In genomic region chr19:55251296-55252081, GRCh38 we compare ENCODE assay signal across 8 cellular contexts. TPM values are rescaled to one million over a fixed set of nuclear protein-coding genes. Genes with fewer than 3 reads are reported as not detected.
DNase-seq lines count a peak whose midpoint lies in the region; ATAC-seq and TF ChIP-seq lines count a peak whose summit lies in the region.

No MANE protein-coding gene starts in this region.

- no peaks in the 10 kb centered on the region for H3K9me3 ChIP-seq in right atrium auricular region
- H3K9me3 ChIP-seq in BE2C, result no peaks in the 10 kb centered on the region

- H3K27me3 ChIP-seq in right atrium auricular region (no peaks in the 10 kb centered on the region), kidney epithelial cell (ENCODE audit: control insufficient read depth, insufficient read depth, low read length) (no peaks in the 10 kb centered on the region), BE2C (no peaks in the 10 kb centered on the region)

- intact Hi-C loops in Right ventricle myocardium superior (cut with DNase I), result no loop called here

- H3K4me3 ChIP-seq in right atrium auricular region (no peak overlapping the region), kidney epithelial cell (ENCODE audit: low read depth, low read length) (no peak overlapping the region), BE2C (ENCODE audit: low read depth, low read length) (no peak overlapping the region)

- ATAC-seq in Right ventricle myocardium superior (ENCODE audit: poor library complexity) (no peak), GM18861 (IDR thresholded peaks at IDR 0.05; ENCODE audit: unreplicated experiment) (no peak)

- H3K36me3 ChIP-seq in right atrium auricular region, result peaks cover 3% of the 10 kb centered on the region
- H3K36me3 ChIP-seq in kidney epithelial cell (ENCODE audit: control insufficient read depth, insufficient read depth, low read length), result no peaks in the 10 kb centered on the region
- H3K36me3 ChIP-seq in BE2C, result peaks cover 11% of the 10 kb centered on the region

- DNase-seq in right atrium auricular region (ENCODE audit: low spot score), result no peak
- DNase-seq in Right ventricle myocardium superior, result no peak
- peak; percentile 56 for DNase-seq in activated T-cell treated with anti-CD3 and anti-CD28 coated beads, Interleukin-2, amount 50 U/mL, for 1 hour
- peak; percentile 53 for DNase-seq in kidney epithelial cell (ENCODE audit: low read depth)
- DNase-seq in BE2C, result no peak
- DNase-seq in cerebellar cortex (ENCODE audit: low spot score), result no peak
- DNase-seq in NCI-H1436 (lab: John Stamatoyannopoulos, UW), result no peak

- H3K4me1 ChIP-seq in right atrium auricular region, result peaks cover 0 to 81% of the 10 kb centered on the region in 2 donors
- H3K4me1 ChIP-seq in BE2C, result peaks cover 10% of the 10 kb centered on the region; the same call in 1 of the 2 replicates

- TF ChIP-seq CTCF in right atrium auricular region (IDR thresholded peaks at IDR 0.05), result no peak
- TF ChIP-seq CTCF in kidney epithelial cell (IDR thresholded peaks at IDR 0.05; ENCODE audit: insufficient read depth, low read length, poor library complexity, severe bottlenecking), result no peak
- TF ChIP-seq CTCF in BE2C (IDR thresholded peaks at IDR 0.05; ENCODE audit: low read depth, low read length), result no peak

- peak overlapping the region; percentile 31 to 56 for H3K27ac ChIP-seq in right atrium auricular region

RNA-seq across cellular contexts. Expression of gene PPP6R1, which starts 7.3 kb away (rescaled TPM):
- 10 to 100 TPM; 28.7 to 35.5 TPM for total RNA-seq in right atrium auricular region
- total RNA-seq in Right ventricle myocardium superior, result 37.1 TPM
- 41.5 and 51.3 TPM in 2 replicates for total RNA-seq in kidney epithelial cell
- 140 TPM for polyA plus RNA-seq in BE2C (2012; ENCODE audit: insufficient read depth, insufficient read length, low read depth)

RNA-seq across cellular contexts. Expression of gene TMEM86B, which starts 22.9 kb away (rescaled TPM):
- total RNA-seq in right atrium auricular region (1 to 10 TPM in 1 of 2 donors, not detected in 1; 1.3 TPM), Right ventricle myocardium superior (2.3 TPM), kidney epithelial cell (2.3 and 7.5 TPM in 2 replicates)
- polyA plus RNA-seq in BE2C (2012; ENCODE audit: insufficient read depth, insufficient read length, low read depth), result 7.6 TPM

RNA-seq across cellular contexts. Expression of gene HSPBP1, which starts 28.4 kb away (rescaled TPM):
- total RNA-seq in right atrium auricular region (10 to 100 TPM; 29.6 to 35.8 TPM), Right ventricle myocardium superior (29.2 TPM), kidney epithelial cell (64.3 and 77.8 TPM in 2 replicates)
- polyA plus RNA-seq in BE2C (2012; ENCODE audit: insufficient read depth, insufficient read length, low read depth), result 132 TPM

RNA-seq across cellular contexts. Expression of gene BRSK1, which starts 32.3 kb away (rescaled TPM):
- total RNA-seq in right atrium auricular region (10 to 100 TPM in 1 of 2 donors, 1 to 10 TPM in 1; 5.6 to 15.6 TPM), Right ventricle myocardium superior (1.6 TPM), kidney epithelial cell (4.7 and 6.0 TPM in 2 replicates)
- 51.3 TPM for polyA plus RNA-seq in BE2C (2012; ENCODE audit: insufficient read depth, insufficient read length, low read depth)

RNA-seq across cellular contexts. Expression of gene PTPRH, which starts 42.2 kb away (rescaled TPM):
- total RNA-seq in right atrium auricular region (1 to 10 TPM; 1.3 to 7.8 TPM), Right ventricle myocardium superior (0.54 TPM), kidney epithelial cell (0.55 and 2.1 TPM in 2 replicates)
- 12.6 TPM for polyA plus RNA-seq in BE2C (2012; ENCODE audit: insufficient read depth, insufficient read length, low read depth)

Comparison
In these comparisons a context has a peak if more than half of its experiments do, and no peak if none do; other contexts are left out.
1. DNase-seq: peak in activated T-cell treated with anti-CD3 and anti-CD28 coated beads, Interleukin-2, amount 50 U/mL, for 1 hour (single experiment) and kidney epithelial cell (single experiment); none in right atrium auricular region (single experiment), Right ventricle myocardium superior (single experiment), BE2C (single experiment), cerebellar cortex (single experiment) and NCI-H1436 (single experiment).